Comparison of ENCODE assay signal across 8 cellular contexts in genomic region chr10:29496341-29497162, GRCh38.
DNase-seq lines count a peak whose midpoint lies in the region; ATAC-seq and TF ChIP-seq lines count a peak whose summit lies in the region.

No MANE protein-coding gene starts in this region.

- peak; percentile 98 for TF ChIP-seq CTCF in Caco-2 (IDR thresholded peaks at IDR 0.05; ENCODE audit: insufficient read depth in 1 of 2, low read depth in 1 of 2, low read length in 1 of 2, severe bottlenecking in 1 of 2, unreplicated experiment in 1 of 2)

- no peak overlapping the region for H3K4me3 ChIP-seq in Caco-2 (ENCODE audit: low read depth, low read length)

- peaks cover 3% of the 10 kb centered on the region; the same call in 1 of the 2 replicates for H3K36me3 ChIP-seq in Caco-2 (ENCODE audit: control insufficient read depth, insufficient read depth, low read length)

- ATAC-seq in GM21447 (IDR thresholded peaks at IDR 0.05; ENCODE audit: unreplicated experiment) (peak; percentile 82), left colon (peak; percentile 89), HG03108 (IDR thresholded peaks at IDR 0.05; ENCODE audit: unreplicated experiment) (no peak)
- ATAC-seq in central memory CD8-positive, alpha-beta T cell (replicated peaks; ENCODE audit: extremely low read depth, poor library complexity, severe bottlenecking) = no peak

- no peaks in the 10 kb centered on the region for H3K27me3 ChIP-seq in Caco-2 (replicated peaks; ENCODE audit: control insufficient read depth, insufficient read depth, low read length)

- H3K4me3 Mint-ChIP-seq in Caco-2 (ENCODE audit: unreplicated experiment) = no peak overlapping the region
- H3K4me3 Mint-ChIP-seq in central memory CD8-positive, alpha-beta T cell = no peak overlapping the region

- no peaks in the 10 kb centered on the region for H3K9me3 ChIP-seq in Caco-2

- intact Hi-C loops in Caco-2 (cut with micrococcal nuclease; ENCODE audit: unreplicated experiment) = loop anchor here (1.0 kb wide), 1 partner anchor 868 kb away; no protein-coding TSS in a partner anchor
- intact Hi-C loops in left colon (cut with DNase I, micrococcal nuclease) = no loop called here

- H3K27ac Mint-ChIP-seq in Caco-2 (ENCODE audit: unreplicated experiment) = no peak overlapping the region
- H3K27ac Mint-ChIP-seq in central memory CD8-positive, alpha-beta T cell (ENCODE audit: low read depth) = no peak overlapping the region

- BruUV-seq in Caco-2 (replicated peaks; lab: Mats Ljungman, UMichigan) = no TSS peak

- no peaks in the 10 kb centered on the region for H3K4me1 ChIP-seq in Caco-2

- CTCF ChIA-PET in Caco-2 (lab: Charles Lee) = interaction anchor here (0.6 to 1.8 kb wide), 7 partner anchors 14 to 110 kb away, joined by 3 to 17 read pairs (median 3); no protein-coding TSS in a partner anchor

- H3K9me3 Mint-ChIP-seq in Caco-2 (ENCODE audit: unreplicated experiment) = no peaks in the 10 kb centered on the region
- no peaks in the 10 kb centered on the region for H3K9me3 Mint-ChIP-seq in central memory CD8-positive, alpha-beta T cell

- no peaks in the 10 kb centered on the region for H3K27me3 Mint-ChIP-seq in Caco-2 (ENCODE audit: insufficient read depth, unreplicated experiment)
- no peaks in the 10 kb centered on the region for H3K27me3 Mint-ChIP-seq in central memory CD8-positive, alpha-beta T cell

- peaks cover 61% of the 10 kb centered on the region for H3K36me3 Mint-ChIP-seq in Caco-2 (ENCODE audit: insufficient read depth, unreplicated experiment)
- peaks cover 14% of the 10 kb centered on the region for H3K36me3 Mint-ChIP-seq in central memory CD8-positive, alpha-beta T cell (ENCODE audit: insufficient read depth)

- H3K4me1 Mint-ChIP-seq in Caco-2 (ENCODE audit: low read depth, unreplicated experiment) = no peaks in the 10 kb centered on the region
- H3K4me1 Mint-ChIP-seq in central memory CD8-positive, alpha-beta T cell = peaks cover 5% of the 10 kb centered on the region

- POLR2A ChIA-PET in Caco-2 (lab: Charles Lee) = no interaction called here

- DNase-seq in Caco-2 (peak; percentile 78 to 90), NCI-H1048 (lab: John Stamatoyannopoulos, UW) (peak; percentile 36), left colon (peak; percentile 48 to 78)
- DNase-seq in activated CD4-positive, CD25-positive, alpha-beta regulatory T cell treated with anti-CD3 and anti-CD28 coated beads, Interleukin-2, amount 50 U/mL, for 16 hours (ENCODE audit: low read depth, low spot score) = peak; percentile 30
- peak; percentile 26 to 43 for DNase-seq in central memory CD8-positive, alpha-beta T cell (ENCODE audit: low spot score in 2 of 2)
- peak; percentile 72 to 74 for DNase-seq in stimulated activated CD4-positive, alpha-beta T cell treated with anti-CD3 and anti-CD28 coated beads, Interleukin-2, amount 100 ng/mL, for 48 hours

Comparison
In these comparisons a context has a peak if more than half of its experiments do, and no peak if none do; other contexts are left out.
1. DNase-seq: peak in every context shown above with its lines; median percentile 84 in Caco-2; 73 in stimulated activated CD4-positive, alpha-beta T cell treated with anti-CD3 and anti-CD28 coated beads, Interleukin-2, amount 100 ng/mL, for 48 hours; 63 in left colon; 36 in NCI-H1048; 34 in central memory CD8-positive, alpha-beta T cell; 30 in activated CD4-positive, CD25-positive, alpha-beta regulatory T cell treated with anti-CD3 and anti-CD28 coated beads, Interleukin-2, amount 50 U/mL, for 16 hours.
2. ATAC-seq: peak in GM21447 (single experiment) and left colon (single experiment); none in central memory CD8-positive, alpha-beta T cell (single experiment) and HG03108 (single experiment).